Comparison of ENCODE assay signal across 13 cellular contexts in the genomic region with DNA sequence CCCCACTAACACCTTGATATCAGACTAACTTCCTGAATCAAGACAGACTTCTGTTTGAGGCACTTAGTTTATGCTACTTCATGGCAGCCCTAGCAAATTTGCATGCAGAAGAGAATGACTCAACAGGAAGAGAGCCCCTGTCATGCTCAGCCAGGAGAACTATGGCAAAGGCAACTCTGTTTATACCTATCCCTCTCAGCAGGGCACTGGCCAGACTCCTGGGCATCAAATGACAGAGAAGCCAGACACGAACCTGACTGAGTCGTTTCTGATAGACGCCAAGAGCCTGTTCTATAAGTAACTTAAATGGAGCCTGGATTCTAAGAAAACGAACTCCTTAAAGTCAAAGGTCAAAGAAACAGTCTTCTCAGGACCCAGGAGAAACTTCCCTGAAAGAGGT. TPM values are rescaled to one million over a fixed set of nuclear protein-coding genes. Genes with fewer than 3 reads are reported as not detected.
DNase-seq lines count a peak whose midpoint lies in the region; ATAC-seq and TF ChIP-seq lines count a peak whose summit lies in the region.
"Had no signal": no experiment of that assay in that cellular context is flagged by ENCODE, and none has a peak within 500 bp of the region (broad histone marks: within the 10 kb centered on the region; RNA-seq: fewer than 3 reads in every experiment).

No MANE protein-coding gene starts in this region.

- no peaks in the 10 kb centered on the region for H4K20me1 ChIP-seq in PC-9 (ENCODE audit: insufficient read depth)

- H3K27ac Mint-ChIP-seq in activated naive CD8-positive, alpha-beta T cell treated with anti-CD3 and anti-CD28 coated beads, Interleukin-2, amount 10 ng/mL, durations not matched to agents 7 days and 5 days, result no peak overlapping the region
- H3K27ac Mint-ChIP-seq in activated naive CD8-positive, alpha-beta T cell treated with anti-CD3 and anti-CD28 coated beads for 36 hours, result no peak overlapping the region
- no peak overlapping the region for H3K27ac Mint-ChIP-seq in activated T-helper 2 cell treated with anti-CD3 and anti-CD28 coated beads, Interferon-gamma antibody, Interleukin-2, Interleukin-4, amounts not matched to agents 10 μg/mL and 5 μg/mL and 100 μg/mL, durations not matched to agents 14 hours and 24 hours and 36 hours

- no peaks in the 10 kb centered on the region for H3K9me3 ChIP-seq in PC-9 (ENCODE audit: insufficient read depth, low read depth)
- H3K9me3 ChIP-seq: heart right ventricle, neutrophil had no signal

- H3K27me3 ChIP-seq in PC-9 (ENCODE audit: insufficient read depth, low read depth), result no peaks in the 10 kb centered on the region; the same call in 1 of the 2 replicates
- H3K27me3 ChIP-seq: neutrophil had no signal

- peak overlapping the region; percentile 72 for H3K4me2 ChIP-seq in PC-9

- peaks cover 7% of the 10 kb centered on the region for H3K4me1 Mint-ChIP-seq in activated naive CD8-positive, alpha-beta T cell treated with anti-CD3 and anti-CD28 coated beads, Interleukin-2, amount 10 ng/mL, durations not matched to agents 7 days and 5 days
- H3K4me1 Mint-ChIP-seq in activated naive CD8-positive, alpha-beta T cell treated with anti-CD3 and anti-CD28 coated beads for 36 hours, result peaks cover 9% of the 10 kb centered on the region
- H3K4me1 Mint-ChIP-seq in activated T-helper 2 cell treated with anti-CD3 and anti-CD28 coated beads, Interferon-gamma antibody, Interleukin-2, Interleukin-4, amounts not matched to agents 10 μg/mL and 5 μg/mL and 100 μg/mL, durations not matched to agents 14 hours and 24 hours and 36 hours (ENCODE audit: low read depth), result no peaks in the 10 kb centered on the region

- H3K36me3 Mint-ChIP-seq in activated naive CD8-positive, alpha-beta T cell treated with anti-CD3 and anti-CD28 coated beads, Interleukin-2, amount 10 ng/mL, durations not matched to agents 7 days and 5 days, result no peaks in the 10 kb centered on the region
- H3K36me3 Mint-ChIP-seq in activated naive CD8-positive, alpha-beta T cell treated with anti-CD3 and anti-CD28 coated beads for 36 hours, result no peaks in the 10 kb centered on the region
- no peaks in the 10 kb centered on the region for H3K36me3 Mint-ChIP-seq in activated T-helper 2 cell treated with anti-CD3 and anti-CD28 coated beads, Interferon-gamma antibody, Interleukin-2, Interleukin-4, amounts not matched to agents 10 μg/mL and 5 μg/mL and 100 μg/mL, durations not matched to agents 14 hours and 24 hours and 36 hours (ENCODE audit: low read depth)

- CTCF ChIA-PET in PC-9 (lab: Charles Lee), result no interaction called here
- CTCF ChIA-PET in RWPE1 (lab: Yijun Ruan, JAX), result no interaction called here

- H3K79me2 ChIP-seq in PC-9 (ENCODE audit: low read depth), result no peaks in the 10 kb centered on the region

- H3K27ac ChIP-seq in PC-9 (peak overlapping the region; percentile 37), RWPE1 (no peak overlapping the region)
- H3K27ac ChIP-seq: heart right ventricle, neutrophil had no signal

- peak; percentile 70 for ATAC-seq in activated naive CD8-positive, alpha-beta T cell treated with anti-CD3 and anti-CD28 coated beads, Interleukin-2, amount 10 ng/mL, durations not matched to agents 7 days and 5 days (ENCODE audit: low read depth)
- ATAC-seq: heart right ventricle had no signal

- peaks cover 17% of the 10 kb centered on the region for H3K4me1 ChIP-seq in PC-9 (replicated peaks; ENCODE audit: insufficient read depth)
- H3K4me1 ChIP-seq: heart right ventricle had no signal

- no peaks in the 10 kb centered on the region for H3K36me3 ChIP-seq in PC-9 (ENCODE audit: low read depth)
- H3K36me3 ChIP-seq: heart right ventricle, neutrophil had no signal

- TF ChIP-seq CTCF in PC-9 (conservative IDR thresholded peaks at IDR 0.05), result no peak
- TF ChIP-seq CTCF in foreskin fibroblast (IDR thresholded peaks at IDR 0.05; ENCODE audit: low read depth, low read length), result no peak
- TF ChIP-seq CTCF in RWPE1 (conservative IDR thresholded peaks at IDR 0.05; ENCODE audit: low read depth), result no peak

- no peak overlapping the region for H3K4me3 Mint-ChIP-seq in activated naive CD8-positive, alpha-beta T cell treated with anti-CD3 and anti-CD28 coated beads, Interleukin-2, amount 10 ng/mL, durations not matched to agents 7 days and 5 days
- H3K4me3 Mint-ChIP-seq in activated naive CD8-positive, alpha-beta T cell treated with anti-CD3 and anti-CD28 coated beads for 36 hours, result no peak overlapping the region
- H3K4me3 Mint-ChIP-seq in activated T-helper 2 cell treated with anti-CD3 and anti-CD28 coated beads, Interferon-gamma antibody, Interleukin-2, Interleukin-4, amounts not matched to agents 10 μg/mL and 5 μg/mL and 100 μg/mL, durations not matched to agents 14 hours and 24 hours and 36 hours (ENCODE audit: low read depth), result no peak overlapping the region

- peaks cover 4% of the 10 kb centered on the region for H3K27me3 Mint-ChIP-seq in activated naive CD8-positive, alpha-beta T cell treated with anti-CD3 and anti-CD28 coated beads, Interleukin-2, amount 10 ng/mL, durations not matched to agents 7 days and 5 days
- H3K27me3 Mint-ChIP-seq in activated naive CD8-positive, alpha-beta T cell treated with anti-CD3 and anti-CD28 coated beads for 36 hours, result no peaks in the 10 kb centered on the region
- no peaks in the 10 kb centered on the region for H3K27me3 Mint-ChIP-seq in activated T-helper 2 cell treated with anti-CD3 and anti-CD28 coated beads, Interferon-gamma antibody, Interleukin-2, Interleukin-4, amounts not matched to agents 10 μg/mL and 5 μg/mL and 100 μg/mL, durations not matched to agents 14 hours and 24 hours and 36 hours (ENCODE audit: low read depth)

- H2AFZ ChIP-seq in PC-9, result peak overlapping the region; percentile 56

- no peaks in the 10 kb centered on the region for H3K9me3 Mint-ChIP-seq in activated naive CD8-positive, alpha-beta T cell treated with anti-CD3 and anti-CD28 coated beads, Interleukin-2, amount 10 ng/mL, durations not matched to agents 7 days and 5 days
- H3K9me3 Mint-ChIP-seq in activated naive CD8-positive, alpha-beta T cell treated with anti-CD3 and anti-CD28 coated beads for 36 hours, result no peaks in the 10 kb centered on the region
- H3K9me3 Mint-ChIP-seq in activated T-helper 2 cell treated with anti-CD3 and anti-CD28 coated beads, Interferon-gamma antibody, Interleukin-2, Interleukin-4, amounts not matched to agents 10 μg/mL and 5 μg/mL and 100 μg/mL, durations not matched to agents 14 hours and 24 hours and 36 hours, result no peaks in the 10 kb centered on the region

- intact Hi-C loops in PC-9 (cut with micrococcal nuclease; ENCODE audit: unreplicated experiment), result no loop called here
- intact Hi-C loops in activated T-helper 2 cell treated with anti-CD3 and anti-CD28 coated beads, Interferon-gamma antibody, Interleukin-2, Interleukin-4, amounts not matched to agents 10 μg/mL and 5 μg/mL and 100 μg/mL, durations not matched to agents 14 hours and 24 hours and 36 hours (cut with micrococcal nuclease), result no loop called here

- H3K4me3 ChIP-seq in PC-9 (peak overlapping the region; percentile 13; the same call in 1 of the 2 replicates), foreskin fibroblast (ENCODE audit: low read depth in 1 of 2, low read length in 2 of 2) (no peak overlapping the region)
- H3K4me3 ChIP-seq: heart right ventricle had no signal

- peaks cover 4% of the 10 kb centered on the region; the same call in 1 of the 2 replicates for H3F3A ChIP-seq in PC-9 (ENCODE audit: insufficient read depth, low read depth)

- no peaks in the 10 kb centered on the region for H3K9me2 ChIP-seq in PC-9 (ENCODE audit: insufficient read depth)

- POLR2A ChIA-PET in activated naive CD8-positive, alpha-beta T cell treated with anti-CD3 and anti-CD28 coated beads, Interleukin-2, amount 10 ng/mL, durations not matched to agents 7 days and 5 days (lab: Charles Lee), result no interaction called here
- POLR2A ChIA-PET in PC-9 (lab: Charles Lee; ENCODE audit: unreplicated experiment) (no interaction called here), RWPE1 (lab: Yijun Ruan, JAX; ENCODE audit: low non-redundant PET) (interaction anchor here (0.5 kb wide), 1 partner anchor 145 kb away, joined by 3 read pairs; no protein-coding TSS in a partner anchor)

- BruUV-seq in PC-9 (replicated peaks; lab: Mats Ljungman, UMichigan), result no TSS peak

- DNase-seq in activated naive CD8-positive, alpha-beta T cell treated with anti-CD3 and anti-CD28 coated beads, Interleukin-2, amount 10 ng/mL, durations not matched to agents 7 days and 5 days, result no peak
- no peak for DNase-seq in activated naive CD8-positive, alpha-beta T cell treated with anti-CD3 and anti-CD28 coated beads for 36 hours
- peak; percentile 54 to 86 for DNase-seq in PC-9
- DNase-seq in foreskin fibroblast, result peak; percentile 3 to 23
- DNase-seq in RWPE1 (ENCODE audit: low spot score), result no peak
- DNase-seq in activated T-helper 2 cell treated with anti-CD3 and anti-CD28 coated beads, Interferon-gamma antibody, Interleukin-2, Interleukin-4, amounts not matched to agents 10 μg/mL and 5 μg/mL and 100 μg/mL, durations not matched to agents 14 hours and 24 hours and 36 hours (ENCODE audit: low spot score), result no peak
- DNase-seq in DMS114 treated with DMSO at 0.1 percent for 48 hours (lab: John Stamatoyannopoulos, UW; ENCODE audit: unreplicated experiment), result no peak
- DNase-seq in globus pallidus (ENCODE audit: low spot score), result no peak
- DNase-seq: effector CD8-positive, alpha-beta T cell; heart right ventricle; NCI-H1436 treated with DMSO at 0.1 percent for 48 hours; stimulated activated CD4-positive, alpha-beta T cell treated with anti-CD3 and anti-CD28 coated beads, Interleukin-12 subunit alpha, Interleukin-12 subunit beta, amount 100 ng/mL, for 4 hours had no signal

RNA-seq across cellular contexts. Expression of a gene that starts 50.9 kb away (rescaled TPM):
- total RNA-seq in activated naive CD8-positive, alpha-beta T cell treated with anti-CD3 and anti-CD28 coated beads, Interleukin-2, amount 10 ng/mL, durations not matched to agents 7 days and 5 days, result under 1 TPM in 1 of 2 experiments, not detected in 1; 0.03 TPM
- total RNA-seq in activated naive CD8-positive, alpha-beta T cell treated with anti-CD3 and anti-CD28 coated beads for 36 hours, result under 1 TPM in 1 of 2 experiments, not detected in 1; 0.04 TPM
- total RNA-seq in PC-9 (2021), result 1.7 and 2.7 TPM in 2 replicates
- 0.07 TPM in 1 of 2 replicates, not detected in the other for total RNA-seq in activated T-helper 2 cell treated with anti-CD3 and anti-CD28 coated beads, Interferon-gamma antibody, Interleukin-2, Interleukin-4, amounts not matched to agents 10 μg/mL and 5 μg/mL and 100 μg/mL, durations not matched to agents 14 hours and 24 hours and 36 hours

Comparison
In these comparisons a context has a peak if more than half of its experiments do, and no peak if none do; other contexts are left out.
1. DNase-seq: peak in PC-9 (2 of 2) and foreskin fibroblast (2 of 2); none in activated naive CD8-positive, alpha-beta T cell treated with anti-CD3 and anti-CD28 coated beads, Interleukin-2, amount 10 ng/mL, durations not matched to agents 7 days and 5 days (single experiment), activated naive CD8-positive, alpha-beta T cell treated with anti-CD3 and anti-CD28 coated beads for 36 hours (single experiment), RWPE1 (single experiment), activated T-helper 2 cell treated with anti-CD3 and anti-CD28 coated beads, Interferon-gamma antibody, Interleukin-2, Interleukin-4, amounts not matched to agents 10 μg/mL and 5 μg/mL and 100 μg/mL, durations not matched to agents 14 hours and 24 hours and 36 hours (single experiment), DMS114 treated with DMSO at 0.1 percent for 48 hours (single experiment) and globus pallidus (single experiment).